In genomic region chr2:157875720-157876065, GRCh38 we compare ENCODE assay signal across 8 cellular contexts. TPM values are rescaled to one million over a fixed set of nuclear protein-coding genes. Genes with fewer than 3 reads are reported as not detected.
DNase-seq lines count a peak whose midpoint lies in the region; ATAC-seq and TF ChIP-seq lines count a peak whose summit lies in the region.

No MANE protein-coding gene starts in this region.

- H3K27me3 ChIP-seq in DND-41 (ENCODE audit: insufficient read depth, low read length, poor library complexity) (no peaks in the 10 kb centered on the region), neural progenitor cell (peaks cover 14% of the 10 kb centered on the region)

- H3K9ac ChIP-seq in DND-41 (ENCODE audit: low read depth, low read length) (peak overlapping the region; percentile 50; the same call in 1 of the 2 replicates), neural progenitor cell (peak overlapping the region; percentile 46)

- H3K27ac Mint-ChIP-seq in neural progenitor cell, result no peak overlapping the region

- H3K27ac ChIP-seq in DND-41 (ENCODE audit: low read length) (peak overlapping the region; percentile 23; the same call in 1 of the 2 replicates), neural progenitor cell (peak overlapping the region; percentile 90)

- peaks cover 7% of the 10 kb centered on the region for H3K27me3 Mint-ChIP-seq in neural progenitor cell (ENCODE audit: insufficient read depth, low read depth)

- TF ChIP-seq CTCF in DND-41 (IDR thresholded peaks at IDR 0.05; ENCODE audit: borderline replicate concordance, extremely low read depth, low read length, poor library complexity, severe bottlenecking) (no peak), neural progenitor cell (IDR thresholded peaks at IDR 0.05) (no peak)

- H2AFZ ChIP-seq in DND-41 (ENCODE audit: low read depth, low read length) (peak overlapping the region; percentile 64), neural progenitor cell (replicated peaks) (peak overlapping the region; percentile 38)

- H3K4me3 Mint-ChIP-seq in neural progenitor cell, result peak overlapping the region; percentile 99

- DNase-seq in DND-41 (no peak), HT-29 (ENCODE audit: low spot score) (peak; percentile 39), activated T-cell treated with anti-CD3 and anti-CD28 coated beads for 48 hours (ENCODE audit: low read depth) (peak; percentile 64), neural progenitor cell (ENCODE audit: low spot score) (peak; percentile 83), hepatic stellate cell (ENCODE audit: low spot score) (no peak), kidney tubule cell (ENCODE audit: low spot score) (no peak)

- no peaks in the 10 kb centered on the region for H3K9me3 Mint-ChIP-seq in neural progenitor cell

- H4K20me1 ChIP-seq in DND-41 (ENCODE audit: insufficient read depth, low read length), result no peaks in the 10 kb centered on the region
- peaks cover 40% of the 10 kb centered on the region for H4K20me1 ChIP-seq in neural progenitor cell (ENCODE audit: low read depth)

- H3K36me3 Mint-ChIP-seq in neural progenitor cell, result no peaks in the 10 kb centered on the region

- H3K4me1 ChIP-seq in DND-41 (ENCODE audit: insufficient read depth, low read length) (peaks cover 26% of the 10 kb centered on the region), neural progenitor cell (peaks cover 8% of the 10 kb centered on the region)

- H3K36me3 ChIP-seq in DND-41 (ENCODE audit: insufficient read depth, low read length) (no peaks in the 10 kb centered on the region), neural progenitor cell (no peaks in the 10 kb centered on the region)

- H3K79me2 ChIP-seq in DND-41 (ENCODE audit: insufficient read depth, low read length) (no peaks in the 10 kb centered on the region), neural progenitor cell (ENCODE audit: low read depth) (peaks cover 49% of the 10 kb centered on the region)

- ATAC-seq in DND-41 (ENCODE audit: insufficient read depth, low read depth), result peak; percentile 54
- peak; percentile 32 for ATAC-seq in GM21447 (IDR thresholded peaks at IDR 0.05; ENCODE audit: unreplicated experiment)
- peak; percentile 66 for ATAC-seq in esophagus mucosa

- peaks cover 21% of the 10 kb centered on the region for H3K4me1 Mint-ChIP-seq in neural progenitor cell

- no peaks in the 10 kb centered on the region for H3K9me3 ChIP-seq in DND-41 (ENCODE audit: insufficient read depth, low read length, severe bottlenecking)
- no peaks in the 10 kb centered on the region for H3K9me3 ChIP-seq in neural progenitor cell (ENCODE audit: low read depth)

- H3K4me2 ChIP-seq in DND-41 (ENCODE audit: insufficient read depth, low read length), result peak overlapping the region; percentile 70; the same call in 1 of the 2 replicates
- H3K4me2 ChIP-seq in neural progenitor cell, result peak overlapping the region; percentile 87

- H3K4me3 ChIP-seq in DND-41 (ENCODE audit: low read depth in 1 of 2, low read length in 2 of 2) (peak overlapping the region; percentile 28 to 65; a peak in 3 of 4 replicates), neural progenitor cell (peak overlapping the region; percentile 93)

- peaks cover 11% of the 10 kb centered on the region for H3F3A ChIP-seq in neural progenitor cell (ENCODE audit: low read depth)

RNA-seq across cellular contexts. Expression of gene ACVR1, which starts 0.4 kb away (rescaled TPM):
- 6.6 and 7.1 TPM in 2 replicates for total RNA-seq in HT-29 (2014; rRNA removed; shearing (Covaris generic))
- 12.6 TPM for total RNA-seq in esophagus mucosa
- 8.2 and 14.0 TPM in 2 replicates for total RNA-seq in neural progenitor cell (ENCODE audit: low replicate concordance)

Comparison
In these comparisons a context has a peak if more than half of its experiments do, and no peak if none do; other contexts are left out.
1. DNase-seq: peak in HT-29 (single experiment), activated T-cell treated with anti-CD3 and anti-CD28 coated beads for 48 hours (single experiment) and neural progenitor cell (single experiment); none in DND-41 (single experiment), hepatic stellate cell (single experiment) and kidney tubule cell (single experiment).
2. Peak in every context shown above with its lines, with median percentiles within 50 percentile points of each other: ATAC-seq.